ENCODE assay signal across 24 cellular contexts in genomic region chr3:166205158-166205557, GRCh38.
"Had no signal": no experiment of that assay in that cellular context is flagged by ENCODE, and none has a peak within 500 bp of the region (broad histone marks: within the 10 kb centered on the region; RNA-seq: fewer than 3 reads in every experiment).

No MANE protein-coding gene starts in this region.

- H3K27ac Mint-ChIP-seq: immature natural killer cell; mesothelial cell of epicardium; naive thymus-derived CD4-positive, alpha-beta T cell; natural killer cell treated with Interleukin-12 subunit alpha and Interleukin-12 subunit beta and Interleukin-15 and Interleukin-18, amount 100 ng/mL, for 72 hours; progenitor cell of endocrine pancreas; stimulated activated effector memory CD8-positive, alpha-beta T cell treated with anti-CD3 and anti-CD28 coated beads, Interleukin-12 subunit alpha, Interleukin-12 subunit beta, amount 100 ng/mL, for 72 hours; stimulated activated naive CD8-positive, alpha-beta T cell treated with anti-CD3 and anti-CD28 coated beads, Interleukin-15, Interleukin-2, amounts not matched to agents 100 ng/mL and 50 ng/mL, for 24 hours had no signal

- H3K36me3 ChIP-seq: left ventricle myocardium inferior, ovary, right atrium auricular region, spleen, suprapubic skin, thoracic aorta, tibial artery, upper lobe of right lung had no signal

- DNase-seq: hypothalamus; immature natural killer cell; kidney; left ventricle myocardium inferior; mesendoderm; naive thymus-derived CD4-positive, alpha-beta T cell; ovary; small intestine; spleen; stimulated activated CD4-positive, alpha-beta T cell treated with anti-CD3 and anti-CD28 coated beads, Interleukin-4, amount 100 ng/mL, for 24 hours; stimulated activated naive CD4-positive, alpha-beta T cell; tibial artery; trophoblast cell; upper lobe of right lung had no signal

- ATAC-seq: naive thymus-derived CD4-positive, alpha-beta T cell; natural killer cell treated with Interleukin-12 subunit alpha and Interleukin-12 subunit beta and Interleukin-15 and Interleukin-18, amount 100 ng/mL, for 72 hours; sciatic nerve; stimulated activated effector memory CD8-positive, alpha-beta T cell treated with anti-CD3 and anti-CD28 coated beads, Interleukin-12 subunit alpha, Interleukin-12 subunit beta, amount 100 ng/mL, for 72 hours; upper lobe of right lung had no signal

- H3K27ac ChIP-seq: left ventricle myocardium inferior, ovary, right atrium auricular region, spleen, suprapubic skin, thoracic aorta, tibial artery, upper lobe of right lung had no signal

- H3K9me3 Mint-ChIP-seq: stimulated activated naive CD8-positive, alpha-beta T cell treated with anti-CD3 and anti-CD28 coated beads, Interleukin-15, Interleukin-2, amounts not matched to agents 100 ng/mL and 50 ng/mL, for 24 hours had no signal

- H3K9me3 ChIP-seq: left ventricle myocardium inferior, ovary, right atrium auricular region, suprapubic skin, thoracic aorta, tibial artery, upper lobe of right lung had no signal

- H3K4me3 Mint-ChIP-seq: immature natural killer cell; mesothelial cell of epicardium; naive thymus-derived CD4-positive, alpha-beta T cell; natural killer cell treated with Interleukin-12 subunit alpha and Interleukin-12 subunit beta and Interleukin-15 and Interleukin-18, amount 100 ng/mL, for 72 hours; stimulated activated effector memory CD8-positive, alpha-beta T cell treated with anti-CD3 and anti-CD28 coated beads, Interleukin-12 subunit alpha, Interleukin-12 subunit beta, amount 100 ng/mL, for 72 hours; stimulated activated naive CD8-positive, alpha-beta T cell treated with anti-CD3 and anti-CD28 coated beads, Interleukin-15, Interleukin-2, amounts not matched to agents 100 ng/mL and 50 ng/mL, for 24 hours had no signal

- H3K36me3 Mint-ChIP-seq: immature natural killer cell; mesothelial cell of epicardium; naive thymus-derived CD4-positive, alpha-beta T cell; stimulated activated effector memory CD8-positive, alpha-beta T cell treated with anti-CD3 and anti-CD28 coated beads, Interleukin-12 subunit alpha, Interleukin-12 subunit beta, amount 100 ng/mL, for 72 hours had no signal

- H3K27me3 ChIP-seq: ovary, right atrium auricular region, spleen, suprapubic skin, tibial artery, upper lobe of right lung had no signal

- H3K27me3 Mint-ChIP-seq: naive thymus-derived CD4-positive, alpha-beta T cell; natural killer cell treated with Interleukin-12 subunit alpha and Interleukin-12 subunit beta and Interleukin-15 and Interleukin-18, amount 100 ng/mL, for 72 hours; progenitor cell of endocrine pancreas; stimulated activated naive CD8-positive, alpha-beta T cell treated with anti-CD3 and anti-CD28 coated beads, Interleukin-15, Interleukin-2, amounts not matched to agents 100 ng/mL and 50 ng/mL, for 24 hours had no signal

- H3K4me1 ChIP-seq: left ventricle myocardium inferior, right atrium auricular region, spleen, suprapubic skin, tibial artery, upper lobe of right lung had no signal

- H3K4me1 Mint-ChIP-seq: immature natural killer cell; mesothelial cell of epicardium; naive thymus-derived CD4-positive, alpha-beta T cell; stimulated activated effector memory CD8-positive, alpha-beta T cell treated with anti-CD3 and anti-CD28 coated beads, Interleukin-12 subunit alpha, Interleukin-12 subunit beta, amount 100 ng/mL, for 72 hours had no signal

- H3K4me3 ChIP-seq: left ventricle myocardium inferior, lung, ovary, right atrium auricular region, spleen, suprapubic skin, thoracic aorta, tibial artery, upper lobe of right lung had no signal
